Comparison of ENCODE assay signal across 1 cellular context in the genomic region with DNA sequence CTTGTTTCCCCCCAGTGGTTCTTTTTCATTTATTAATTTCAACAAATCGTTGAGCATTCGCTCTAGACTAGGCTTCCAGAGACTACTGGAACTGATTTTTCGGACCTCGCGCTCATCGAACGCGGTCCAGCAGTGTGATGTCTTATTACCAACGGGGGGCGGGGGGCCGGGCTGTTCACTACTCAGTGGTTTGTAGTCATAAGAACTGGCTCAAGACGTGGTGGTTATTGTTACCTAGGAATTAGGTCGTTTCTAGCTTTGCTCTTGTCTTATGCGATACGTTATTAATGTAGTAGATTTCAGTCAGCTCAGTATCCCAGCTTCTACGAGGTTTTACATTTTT.
TF ChIP-seq lines count a peak whose summit lies in the region.

No MANE protein-coding gene starts in this region.

TF ChIP-seq in H1, 55 proteins besides CTCF, POLR2A, EP300 and RAD21:
- TF ChIP-seq JUND (IDR thresholded peaks at IDR 0.05; ENCODE audit: low read length) (no peak), TBP (IDR thresholded peaks at IDR 0.05; ENCODE audit: low read depth, low read length) (no peak), MAFK (IDR thresholded peaks at IDR 0.05; ENCODE audit: low read depth, low read length) (no peak), EGR1 (IDR thresholded peaks at IDR 0.05; ENCODE audit: borderline replicate concordance, low read depth, low read length) (no peak), GABPA (IDR thresholded peaks at IDR 0.05; ENCODE audit: borderline replicate concordance, insufficient read depth, low read length) (no peak), HDAC6 (IDR thresholded peaks at IDR 0.05; ENCODE audit: low read depth, low read length) (no peak), GTF2F1 (IDR thresholded peaks at IDR 0.05; ENCODE audit: borderline replicate concordance, low read depth, low read length) (no peak), POU5F1 (IDR thresholded peaks at IDR 0.05; ENCODE audit: low read depth, low read length) (no peak), FOSL1 (IDR thresholded peaks at IDR 0.05; ENCODE audit: insufficient read depth, low read depth, low read length) (no peak), NANOG (IDR thresholded peaks at IDR 0.05; ENCODE audit: insufficient read depth, low read depth, low read length, poor library complexity, severe bottlenecking) (no peak), SIN3A (conservative IDR thresholded peaks at IDR 0.05 in 1 of 2, IDR thresholded peaks at IDR 0.05 in 1 of 2; ENCODE audit: low read depth in 1 of 2, low read length in 2 of 2) (no peak), KDM5A (IDR thresholded peaks at IDR 0.05; ENCODE audit: low read length) (no peak), PHF8 (conservative IDR thresholded peaks at IDR 0.05; ENCODE audit: low read depth, low read length) (no peak), NRF1 (IDR thresholded peaks at IDR 0.05; ENCODE audit: low read depth, low read length) (no peak), RBBP5 (IDR thresholded peaks at IDR 0.05; ENCODE audit: borderline replicate concordance, low read depth, low read length) (no peak)
- TF ChIP-seq, protein P1, sequence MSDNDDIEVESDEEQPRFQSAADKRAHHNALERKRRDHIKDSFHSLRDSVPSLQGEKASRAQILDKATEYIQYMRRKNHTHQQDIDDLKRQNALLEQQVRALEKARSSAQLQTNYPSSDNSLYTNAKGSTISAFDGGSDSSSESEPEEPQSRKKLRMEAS (IDR thresholded peaks at IDR 0.05) = no peak
